ENCODE assay signal across 1 cellular context in the genomic region with DNA sequence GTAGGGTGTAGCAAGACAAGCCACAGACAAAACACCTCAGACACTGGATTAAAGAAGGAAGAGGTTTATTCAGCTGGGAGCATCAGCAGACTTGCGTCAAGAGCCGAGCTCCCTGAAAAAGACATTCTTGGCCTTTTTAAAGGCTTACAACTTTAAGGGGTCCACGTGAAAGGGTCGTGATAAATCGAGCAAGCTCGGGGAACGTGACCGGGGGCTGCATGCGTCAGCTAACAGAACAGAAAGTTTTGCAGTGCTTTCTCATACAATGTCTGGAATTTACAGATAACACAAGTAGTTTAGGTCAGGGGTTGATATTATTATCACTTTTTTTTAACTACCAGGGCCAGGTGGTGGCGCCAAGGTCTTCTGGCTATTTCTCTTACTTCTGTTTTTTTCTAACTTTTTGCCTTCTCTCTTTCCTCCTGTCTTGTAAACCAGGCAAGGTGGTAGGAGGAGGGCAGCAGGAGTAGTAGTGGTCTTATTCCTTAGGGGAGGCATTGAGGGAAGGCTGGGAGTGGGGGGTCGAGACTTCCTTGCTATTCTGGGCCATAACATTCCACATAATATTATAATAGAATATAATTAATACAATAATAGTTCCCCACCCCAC.
TF ChIP-seq lines count a peak whose summit lies in the region.

No MANE protein-coding gene starts in this region.

TF ChIP-seq in GM23338, 12 proteins besides CTCF, POLR2A, EP300 and RAD21 (continued from another document):
- TF ChIP-seq, protein P1, sequence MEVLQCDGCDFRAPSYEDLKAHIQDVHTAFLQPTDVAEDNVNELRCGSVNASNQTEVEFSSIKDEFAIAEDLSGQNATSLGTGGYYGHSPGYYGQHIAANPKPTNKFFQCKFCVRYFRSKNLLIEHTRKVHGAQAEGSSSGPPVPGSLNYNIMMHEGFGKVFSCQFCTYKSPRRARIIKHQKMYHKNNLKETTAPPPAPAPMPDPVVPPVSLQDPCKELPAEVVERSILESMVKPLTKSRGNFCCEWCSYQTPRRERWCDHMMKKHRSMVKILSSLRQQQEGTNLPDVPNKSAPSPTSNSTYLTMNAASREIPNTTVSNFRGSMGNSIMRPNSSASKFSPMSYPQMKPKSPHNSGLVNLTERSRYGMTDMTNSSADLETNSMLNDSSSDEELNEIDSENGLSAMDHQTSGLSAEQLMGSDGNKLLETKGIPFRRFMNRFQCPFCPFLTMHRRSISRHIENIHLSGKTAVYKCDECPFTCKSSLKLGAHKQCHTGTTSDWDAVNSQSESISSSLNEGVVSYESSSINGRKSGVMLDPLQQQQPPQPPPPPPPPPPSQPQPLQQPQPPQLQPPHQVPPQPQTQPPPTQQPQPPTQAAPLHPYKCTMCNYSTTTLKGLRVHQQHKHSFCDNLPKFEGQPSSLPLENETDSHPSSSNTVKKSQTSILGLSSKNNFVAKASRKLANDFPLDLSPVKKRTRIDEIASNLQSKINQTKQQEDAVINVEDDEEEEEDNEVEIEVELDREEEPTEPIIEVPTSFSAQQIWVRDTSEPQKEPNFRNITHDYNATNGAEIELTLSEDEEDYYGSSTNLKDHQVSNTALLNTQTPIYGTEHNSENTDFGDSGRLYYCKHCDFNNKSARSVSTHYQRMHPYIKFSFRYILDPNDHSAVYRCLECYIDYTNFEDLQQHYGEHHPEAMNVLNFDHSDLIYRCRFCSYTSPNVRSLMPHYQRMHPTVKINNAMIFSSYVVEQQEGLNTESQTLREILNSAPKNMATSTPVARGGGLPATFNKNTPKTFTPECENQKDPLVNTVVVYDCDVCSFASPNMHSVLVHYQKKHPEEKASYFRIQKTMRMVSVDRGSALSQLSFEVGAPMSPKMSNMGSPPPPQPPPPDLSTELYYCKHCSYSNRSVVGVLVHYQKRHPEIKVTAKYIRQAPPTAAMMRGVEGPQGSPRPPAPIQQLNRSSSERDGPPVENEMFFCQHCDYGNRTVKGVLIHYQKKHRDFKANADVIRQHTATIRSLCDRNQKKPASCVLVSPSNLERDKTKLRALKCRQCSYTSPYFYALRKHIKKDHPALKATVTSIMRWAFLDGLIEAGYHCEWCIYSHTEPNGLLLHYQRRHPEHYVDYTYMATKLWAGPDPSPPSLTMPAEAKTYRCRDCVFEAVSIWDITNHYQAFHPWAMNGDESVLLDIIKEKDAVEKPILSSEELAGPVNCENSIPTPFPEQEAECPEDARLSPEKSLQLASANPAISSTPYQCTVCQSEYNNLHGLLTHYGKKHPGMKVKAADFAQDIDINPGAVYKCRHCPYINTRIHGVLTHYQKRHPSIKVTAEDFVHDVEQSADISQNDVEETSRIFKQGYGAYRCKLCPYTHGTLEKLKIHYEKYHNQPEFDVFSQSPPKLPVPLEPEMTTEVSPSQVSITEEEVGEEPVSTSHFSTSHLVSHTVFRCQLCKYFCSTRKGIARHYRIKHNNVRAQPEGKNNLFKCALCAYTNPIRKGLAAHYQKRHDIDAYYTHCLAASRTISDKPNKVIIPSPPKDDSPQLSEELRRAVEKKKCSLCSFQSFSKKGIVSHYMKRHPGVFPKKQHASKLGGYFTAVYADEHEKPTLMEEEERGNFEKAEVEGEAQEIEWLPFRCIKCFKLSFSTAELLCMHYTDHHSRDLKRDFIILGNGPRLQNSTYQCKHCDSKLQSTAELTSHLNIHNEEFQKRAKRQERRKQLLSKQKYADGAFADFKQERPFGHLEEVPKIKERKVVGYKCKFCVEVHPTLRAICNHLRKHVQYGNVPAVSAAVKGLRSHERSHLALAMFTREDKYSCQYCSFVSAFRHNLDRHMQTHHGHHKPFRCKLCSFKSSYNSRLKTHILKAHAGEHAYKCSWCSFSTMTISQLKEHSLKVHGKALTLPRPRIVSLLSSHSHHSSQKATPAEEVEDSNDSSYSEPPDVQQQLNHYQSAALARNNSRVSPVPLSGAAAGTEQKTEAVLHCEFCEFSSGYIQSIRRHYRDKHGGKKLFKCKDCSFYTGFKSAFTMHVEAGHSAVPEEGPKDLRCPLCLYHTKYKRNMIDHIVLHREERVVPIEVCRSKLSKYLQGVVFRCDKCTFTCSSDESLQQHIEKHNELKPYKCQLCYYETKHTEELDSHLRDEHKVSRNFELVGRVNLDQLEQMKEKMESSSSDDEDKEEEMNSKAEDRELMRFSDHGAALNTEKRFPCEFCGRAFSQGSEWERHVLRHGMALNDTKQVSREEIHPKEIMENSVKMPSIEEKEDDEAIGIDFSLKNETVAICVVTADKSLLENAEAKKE (CRISPR knock-in tag; IDR thresholded peaks at IDR 0.05) = no peak
- TF ChIP-seq ZNF114 (CRISPR knock-in tag; IDR thresholded peaks at IDR 0.05) (no peak), EZH2 (IDR thresholded peaks at IDR 0.05; ENCODE audit: low read depth, unreplicated experiment) (no peak), ZNF331 (CRISPR knock-in tag; IDR thresholded peaks at IDR 0.05; ENCODE audit: low read depth) (no peak), NANOG (IDR thresholded peaks at IDR 0.05; ENCODE audit: borderline replicate concordance) (no peak), EZH2phosphoT487 (IDR thresholded peaks at IDR 0.05; ENCODE audit: unreplicated experiment) (no peak), POLR2AphosphoS5 (IDR thresholded peaks at IDR 0.05; ENCODE audit: low read depth) (no peak), CREB1 (CRISPR knock-in tag; IDR thresholded peaks at IDR 0.05; ENCODE audit: low read depth) (no peak), JUNB (IDR thresholded peaks at IDR 0.05; ENCODE audit: unreplicated experiment) (no peak), STAT1 (IDR thresholded peaks at IDR 0.05; ENCODE audit: unreplicated experiment) (no peak)
- TF ChIP-seq, protein P2, sequence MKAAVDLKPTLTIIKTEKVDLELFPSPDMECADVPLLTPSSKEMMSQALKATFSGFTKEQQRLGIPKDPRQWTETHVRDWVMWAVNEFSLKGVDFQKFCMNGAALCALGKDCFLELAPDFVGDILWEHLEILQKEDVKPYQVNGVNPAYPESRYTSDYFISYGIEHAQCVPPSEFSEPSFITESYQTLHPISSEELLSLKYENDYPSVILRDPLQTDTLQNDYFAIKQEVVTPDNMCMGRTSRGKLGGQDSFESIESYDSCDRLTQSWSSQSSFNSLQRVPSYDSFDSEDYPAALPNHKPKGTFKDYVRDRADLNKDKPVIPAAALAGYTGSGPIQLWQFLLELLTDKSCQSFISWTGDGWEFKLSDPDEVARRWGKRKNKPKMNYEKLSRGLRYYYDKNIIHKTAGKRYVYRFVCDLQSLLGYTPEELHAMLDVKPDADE (IDR thresholded peaks at IDR 0.05) = no peak
